ENCODE assay signal across 13 cellular contexts in the genomic region with DNA sequence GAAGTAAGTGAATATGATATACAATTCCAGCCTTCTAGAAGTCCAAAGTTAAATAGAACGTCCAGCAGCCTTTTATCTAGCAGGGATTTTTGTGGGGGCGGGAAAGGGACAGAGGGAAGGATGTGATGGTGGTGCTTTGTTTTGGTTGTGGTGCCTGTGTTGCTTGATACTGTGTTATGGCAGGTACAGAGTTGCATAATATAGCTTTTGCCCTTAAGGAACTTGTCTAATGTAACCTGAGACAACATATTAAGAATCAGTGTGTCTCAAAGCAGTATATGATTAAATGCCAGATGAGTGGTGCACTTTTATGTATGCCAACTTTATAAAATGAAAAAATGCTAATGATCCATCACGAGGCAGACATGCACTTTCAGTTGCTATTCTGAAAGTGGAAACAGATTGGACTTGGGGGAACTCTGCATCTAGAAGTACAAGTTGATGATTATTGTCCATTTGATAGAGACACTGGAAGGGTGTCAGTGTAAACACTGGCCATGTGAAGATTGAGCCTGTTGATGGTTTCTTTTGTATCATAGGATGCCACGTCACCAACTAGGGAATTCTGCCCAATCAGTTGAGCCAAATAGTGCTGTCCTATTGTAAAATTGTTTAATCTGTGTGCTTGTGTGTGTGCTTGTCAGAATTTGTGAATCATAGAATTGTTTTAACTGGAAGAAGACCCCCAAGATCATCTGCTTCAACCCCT. TPM values are rescaled to one million over a fixed set of nuclear protein-coding genes. Genes with fewer than 3 reads are reported as not detected.
A peak's percentile ranks its signal among the peaks of the same experiment; 100 is the strongest.
DNase-seq lines count a peak whose midpoint lies in the region; ATAC-seq and TF ChIP-seq lines count a peak whose summit lies in the region.
"Had no signal": no experiment of that assay in that cellular context is flagged by ENCODE, and none has a peak within 500 bp of the region (broad histone marks: within the 10 kb centered on the region; RNA-seq: fewer than 3 reads in every experiment).

No MANE protein-coding gene starts in this region.

- H3K36me3 ChIP-seq in MG63 (no peaks in the 10 kb centered on the region), tibial artery (no peaks in the 10 kb centered on the region), heart left ventricle (no peaks in the 10 kb centered on the region)

- ATAC-seq in heart left ventricle: no peak
- ATAC-seq in HG02798 (IDR thresholded peaks at IDR 0.05; ENCODE audit: poor library complexity, unreplicated experiment): no peak
- ATAC-seq: natural killer cell treated with Interleukin-12 subunit alpha and Interleukin-12 subunit beta and Interleukin-15 and Interleukin-18, amount 100 ng/mL, for 72 hours had no signal

- H3K27ac ChIP-seq in caudate nucleus (ENCODE audit: low read depth, low read length): peak overlapping the region; percentile 77
- peak overlapping the region; percentile 71 for H3K27ac ChIP-seq in layer of hippocampus (ENCODE audit: low read depth, low read length)
- peak overlapping the region; percentile 33 to 52 for H3K27ac ChIP-seq in tibial artery
- no peak overlapping the region for H3K27ac ChIP-seq in heart left ventricle

- WGBS in heart left ventricle, 4 donors: 67 to 76% (median 70%) methylated on average over 4 of the region's 4 CpGs

- peak; percentile 22 for DNase-seq in MG63
- DNase-seq in caudate nucleus (lab: John Stamatoyannopoulos, UW): peak in 18 of 61 donors; percentile 3 to 51 (median 20)
- DNase-seq in tibial artery: no peak
- DNase-seq in GM19238 (ENCODE audit: insufficient read length, low spot score): no peak
- DNase-seq in heart left ventricle: no peak
- DNase-seq: DND-41, NCI-H1092, NCI-H2171, SHP77 had no signal

- intact Hi-C loops in tibial artery (cut with DNase I; ENCODE audit: low total_unique reads): loop anchor here (1.0 kb wide), 1 partner anchor 10 kb away; no protein-coding TSS in a partner anchor
- intact Hi-C loops in heart left ventricle (cut with DNase I): loop anchor here in 3 of 10 donors (5.0 to 10.0 kb wide), 3 partner anchors 288 to 471 kb away; a partner anchor contains a TSS

- TF ChIP-seq CTCF in tibial artery (IDR thresholded peaks at IDR 0.05) (no peak), heart left ventricle (IDR thresholded peaks at IDR 0.05) (no peak)

- TF ChIP-seq POLR2A in heart left ventricle (IDR thresholded peaks at IDR 0.05): no peak

- H3K9me3 ChIP-seq in MG63 (no peaks in the 10 kb centered on the region), tibial artery (no peaks in the 10 kb centered on the region), heart left ventricle (no peaks in the 10 kb centered on the region)

- H3K27me3 ChIP-seq in MG63 (no peaks in the 10 kb centered on the region), layer of hippocampus (ENCODE audit: control insufficient read depth, insufficient read depth, low read length) (no peaks in the 10 kb centered on the region), tibial artery (no peaks in the 10 kb centered on the region), heart left ventricle (peaks cover 0 to 22% (median 0%) of the 10 kb centered on the region in 9 donors)

- H3K4me3 ChIP-seq in MG63 (no peak overlapping the region), tibial artery (peak overlapping the region in 1 of 2 donors; percentile 8), heart left ventricle (no peak overlapping the region)
- H3K4me3 ChIP-seq: lung had no signal

- peaks cover 0 to 65% (median 29%) of the 10 kb centered on the region in 4 donors for H3K4me1 ChIP-seq in tibial artery
- peaks cover 0 to 24% (median 9%) of the 10 kb centered on the region in 12 donors for H3K4me1 ChIP-seq in heart left ventricle

RNA-seq across cellular contexts. Expression of a gene that starts 23.0 kb away (rescaled TPM):
- total RNA-seq in MG63 (2014; rRNA removed; shearing (Covaris generic); ENCODE audit: low replicate concordance): 0.74 and 2.2 TPM in 2 replicates
- total RNA-seq in heart left ventricle: 10 to 100 TPM; 10.7 to 31.5 (median 13.5) TPM
- polyA plus RNA-seq in heart left ventricle: 1 to 10 TPM; 4.4 to 6.6 TPM

Comparison
In these comparisons a context has a peak if more than half of its experiments do, and no peak if none do; other contexts are left out.
1. H3K27ac ChIP-seq: peak in caudate nucleus (single experiment), layer of hippocampus (single experiment) and tibial artery (2 of 2); none in heart left ventricle (0 of 12).